Comparison of ENCODE assay signal across 20 cellular contexts in genomic region chr17:28488154-28488883, GRCh38. TPM values are rescaled to one million over a fixed set of nuclear protein-coding genes. Genes with fewer than 3 reads are reported as not detected.
"Had no signal": no experiment of that assay in that cellular context is flagged by ENCODE, and none has a peak within 500 bp of the region (broad histone marks: within the 10 kb centered on the region; RNA-seq: fewer than 3 reads in every experiment).

No MANE protein-coding gene starts in this region.

- H3K9me3 Mint-ChIP-seq: activated naive CD4-positive, alpha-beta T cell treated with anti-CD3 and anti-CD28 coated beads, Interleukin-2, amount 50 U/mL, for 24 hours; naive thymus-derived CD8-positive, alpha-beta T cell had no signal

- H3K4me1 Mint-ChIP-seq: activated naive CD4-positive, alpha-beta T cell treated with anti-CD3 and anti-CD28 coated beads, Interleukin-2, amount 50 U/mL, for 24 hours; brain; naive thymus-derived CD8-positive, alpha-beta T cell had no signal

- ATAC-seq: naive thymus-derived CD8-positive, alpha-beta T cell; stimulated activated naive CD8-positive, alpha-beta T cell treated with anti-CD3 and anti-CD28 coated beads, Interleukin-15, Interleukin-2, amounts not matched to agents 100 U/mL and 50 U/mL, for 24 hours had no signal

- H3K27ac Mint-ChIP-seq: activated naive CD4-positive, alpha-beta T cell treated with anti-CD3 and anti-CD28 coated beads, Interleukin-2, amount 50 U/mL, for 24 hours; brain had no signal

- H3K4me3 Mint-ChIP-seq: activated naive CD4-positive, alpha-beta T cell treated with anti-CD3 and anti-CD28 coated beads, Interleukin-2, amount 50 U/mL, for 24 hours; brain had no signal

- H3K36me3 ChIP-seq: WERI-Rb-1 had no signal

- H3K36me3 Mint-ChIP-seq: activated naive CD4-positive, alpha-beta T cell treated with anti-CD3 and anti-CD28 coated beads, Interleukin-2, amount 50 U/mL, for 24 hours; brain; naive thymus-derived CD8-positive, alpha-beta T cell had no signal

- DNase-seq: activated CD4-positive, alpha-beta T cell treated with anti-CD3 and anti-CD28 coated beads, Interleukin-2, amount 50 U/mL, for 1 hour; activated T-cell treated with anti-CD3 and anti-CD28 coated beads, Interleukin-2, amount 50 U/mL, for 1 hour; amygdala; cerebellar nuclear complex; dermis blood vessel endothelial cell; kidney glomerular epithelial cell; stimulated activated CD4-positive, alpha-beta T cell treated with anti-CD3 and anti-CD28 coated beads, Interleukin-4, amount 100 ng/mL, for 1 hour; stimulated activated CD8-positive, alpha-beta memory T cell treated with anti-CD3 and anti-CD28 coated beads, Interleukin-4, amount 100 ng/mL, for 48 hours; stimulated activated naive CD8-positive, alpha-beta T cell treated with anti-CD3 and anti-CD28 coated beads, Interleukin-15, Interleukin-2, amounts not matched to agents 100 U/mL and 50 U/mL, for 24 hours; T1000; WERI-Rb-1 had no signal

RNA-seq across cellular contexts. Expression of gene SLC13A2, which starts 14.9 kb away (rescaled TPM):
- total RNA-seq: dermis blood vessel endothelial cell; epithelial cell of proximal tubule; lung microvascular endothelial cell; mononuclear cell; naive thymus-derived CD8-positive, alpha-beta T cell; osteocyte; temporal lobe; urinary bladder had no signal

RNA-seq across cellular contexts. Expression of gene FOXN1, which starts 17.8 kb away (rescaled TPM):
- total RNA-seq: dermis blood vessel endothelial cell; epithelial cell of proximal tubule; lung microvascular endothelial cell; mononuclear cell; naive thymus-derived CD8-positive, alpha-beta T cell; osteocyte; temporal lobe had no signal
